In genomic region chr9:25827626-25828025, GRCh38 we compare ENCODE assay signal across 8 cellular contexts.
"Had no signal": no experiment of that assay in that cellular context is flagged by ENCODE, and none has a peak within 500 bp of the region (broad histone marks: within the 10 kb centered on the region; RNA-seq: fewer than 3 reads in every experiment).

No MANE protein-coding gene starts in this region.

- H3K36me3 ChIP-seq: HAP-1 had no signal

- H3K4me3 ChIP-seq: GM23248, GM23338, HAP-1 had no signal

- H3K4me1 ChIP-seq: HAP-1 had no signal

- DNase-seq: GM23248, GOT3, H7, H9, HCEC 1CT, HFFc6 had no signal

- H2AFZ ChIP-seq: GM23248, GM23338 had no signal

- H3K27ac ChIP-seq: GM23248 had no signal

- H3K9ac ChIP-seq: GM23248 had no signal

- H3K4me2 ChIP-seq: GM23338 had no signal
